ENCODE assay signal across 13 cellular contexts in genomic region chr2:223762853-223763252, GRCh38.
A peak's percentile ranks its signal among the peaks of the same experiment; 100 is the strongest.
DNase-seq lines count a peak whose midpoint lies in the region; ATAC-seq, FAIRE-seq and TF ChIP-seq lines count a peak whose summit lies in the region.
"Had no signal": no experiment of that assay in that cellular context is flagged by ENCODE, and none has a peak within 500 bp of the region (broad histone marks: within the 10 kb centered on the region; RNA-seq: fewer than 3 reads in every experiment).

No MANE protein-coding gene starts in this region.

- intact Hi-C loops in Panc1 (cut with micrococcal nuclease; ENCODE audit: unreplicated experiment) = no loop called here

- H3K4me3 ChIP-seq in A549 (no peak overlapping the region), GM12865 (ENCODE audit: low read depth, low read length) (no peak overlapping the region), Panc1 (ENCODE audit: low read depth in 2 of 2, low read length in 2 of 2) (no peak overlapping the region), hepatocyte (no peak overlapping the region)
- H3K4me3 ChIP-seq: coronary artery had no signal

- H3K27ac ChIP-seq in A549 = peak overlapping the region; percentile 94 to 96
- peak overlapping the region; percentile 24; the same call in 1 of the 2 replicates for H3K27ac ChIP-seq in Panc1 (ENCODE audit: low read length)
- H3K27ac ChIP-seq in hepatocyte = peak overlapping the region; percentile 73
- H3K27ac ChIP-seq: coronary artery had no signal

- in situ Hi-C loops in Panc1 (cut with HindIII; ENCODE audit: low pct_unique_long_range_greater_than_20kb, low sequenced_read_pairs) = no loop called here

- TF ChIP-seq RAD21 in A549 (conservative IDR thresholded peaks at IDR 0.05 in 1 of 2, IDR thresholded peaks at IDR 0.05 in 1 of 2) = no peak

- POLR2A ChIA-PET in A549 (lab: Yijun Ruan, JAX) = no interaction called here
- POLR2A ChIA-PET in Panc1 (lab: Charles Lee) = no interaction called here

- no peak for FAIRE-seq in A549 (lab: Jason Lieb, UNC)

- ATAC-seq in A549 (no peak), Panc1 (no peak), HG02840 (IDR thresholded peaks at IDR 0.05; ENCODE audit: low FRiP score, unreplicated experiment) (no peak)
- ATAC-seq: stimulated activated naive CD8-positive, alpha-beta T cell treated with anti-CD3 and anti-CD28 coated beads, Interleukin-15, Interleukin-2, amounts not matched to agents 100 U/mL and 50 U/mL, for 24 hours had no signal

- H3K36me3 Mint-ChIP-seq in osteocyte (ENCODE audit: unreplicated experiment) = no peaks in the 10 kb centered on the region

- H3K79me2 ChIP-seq in hepatocyte = no peaks in the 10 kb centered on the region

- DNase-seq in A549 (ENCODE audit: low read depth in 1 of 2, low spot score in 1 of 2) = no peak
- peak; percentile 23 for DNase-seq in GM12865 (ENCODE audit: low read depth)
- no peak for DNase-seq in Panc1 (ENCODE audit: low read depth, low spot score)
- peak; percentile 33 for DNase-seq in hepatocyte (ENCODE audit: low spot score)
- no peak for DNase-seq in osteocyte (ENCODE audit: extremely low spot score, unreplicated experiment)
- no peak for DNase-seq in CD1c-positive myeloid dendritic cell (ENCODE audit: extremely low spot score)
- no peak for DNase-seq in putamen (ENCODE audit: low spot score)
- DNase-seq: activated naive CD4-positive, alpha-beta T cell treated with anti-CD3 and anti-CD28 coated beads, Interleukin-2, amount 50 U/mL, for 16 hours; MV-4-11; retina; stimulated activated naive CD8-positive, alpha-beta T cell treated with anti-CD3 and anti-CD28 coated beads, Interleukin-15, Interleukin-2, amounts not matched to agents 100 U/mL and 50 U/mL, for 24 hours had no signal

- TF ChIP-seq CTCF in A549 (IDR thresholded peaks at IDR 0.05) (no peak), GM12865 (IDR thresholded peaks at IDR 0.05; ENCODE audit: insufficient read depth, low read depth, low read length, missing control alignments) (no peak), Panc1 (IDR thresholded peaks at IDR 0.05) (no peak), hepatocyte (IDR thresholded peaks at IDR 0.05; ENCODE audit: poor library complexity) (no peak), osteocyte (IDR thresholded peaks at IDR 0.05) (no peak)

- H3K9me2 ChIP-seq in hepatocyte (replicated peaks; ENCODE audit: insufficient read depth) = no peaks in the 10 kb centered on the region

- H3K4me2 ChIP-seq in A549 (no peak overlapping the region), hepatocyte (no peak overlapping the region)

- CTCF ChIA-PET in A549 (lab: Yijun Ruan, JAX) (interaction anchor here (0.7 to 2.7 kb wide), 6 partner anchors 12 to 791 kb away, joined by 3 to 9 read pairs (median 4); no protein-coding TSS in a partner anchor), Panc1 (lab: Charles Lee) (interaction anchor here (0.7 kb wide), 1 partner anchor 71 kb away, joined by 7 read pairs; no protein-coding TSS in a partner anchor)

- H4K20me1 ChIP-seq in hepatocyte (ENCODE audit: insufficient read depth, poor library complexity, severe bottlenecking) = no peaks in the 10 kb centered on the region

- no peak overlapping the region for H3K4me3 Mint-ChIP-seq in osteocyte (ENCODE audit: unreplicated experiment)

- no peaks in the 10 kb centered on the region for H3K9me3 ChIP-seq in A549
- H3K9me3 ChIP-seq in Panc1 (ENCODE audit: control insufficient read depth, insufficient read depth, low read depth, low read length) = no peaks in the 10 kb centered on the region
- no peaks in the 10 kb centered on the region for H3K9me3 ChIP-seq in hepatocyte (ENCODE audit: low read depth)

- H3K27ac Mint-ChIP-seq in osteocyte (ENCODE audit: unreplicated experiment) = no peak overlapping the region

- BruUV-seq in Panc1 (replicated peaks; lab: Mats Ljungman, UMichigan) = no TSS peak

- H3K27me3 ChIP-seq in Panc1 (ENCODE audit: control insufficient read depth, insufficient read depth, low read length) = no peaks in the 10 kb centered on the region
- no peaks in the 10 kb centered on the region for H3K27me3 ChIP-seq in hepatocyte

- peaks cover 2% of the 10 kb centered on the region; the same call in 1 of the 2 replicates for H3K36me3 ChIP-seq in Panc1 (ENCODE audit: control insufficient read depth, insufficient read depth, low read length)
- no peaks in the 10 kb centered on the region for H3K36me3 ChIP-seq in hepatocyte (replicated peaks; ENCODE audit: insufficient read depth, low read depth)

- H3K4me1 ChIP-seq in A549 (peaks cover 54% of the 10 kb centered on the region), Panc1 (ENCODE audit: control insufficient read depth, insufficient read depth, low read length) (peaks cover 26% of the 10 kb centered on the region), hepatocyte (ENCODE audit: insufficient read depth) (peaks cover 20% of the 10 kb centered on the region)

- H3K4me1 Mint-ChIP-seq in osteocyte (ENCODE audit: unreplicated experiment) = peaks cover 28% of the 10 kb centered on the region

- WGBS in A549 (ENCODE audit: missing lambda C conversion rate) = 100% methylated on average over 1 of the region's 1 CpG
- 85% methylated on average over 1 of the region's 1 CpG for WGBS in hepatocyte (ENCODE audit: low lambda C conversion rate, missing lambda C conversion rate)

- no peak overlapping the region for H2AFZ ChIP-seq in hepatocyte

- no peak for TF ChIP-seq POLR2A in A549 (IDR thresholded peaks at IDR 0.05; ENCODE audit: low read length)

- H3K27me3 Mint-ChIP-seq in osteocyte (ENCODE audit: unreplicated experiment) = no peaks in the 10 kb centered on the region

- H3K9me3 Mint-ChIP-seq in osteocyte (ENCODE audit: unreplicated experiment) = peaks cover 5% of the 10 kb centered on the region

- no peak for TF ChIP-seq EP300 in A549 (IDR thresholded peaks at IDR 0.05)

TF ChIP-seq in A549, 52 proteins besides CTCF, POLR2A, EP300 and RAD21:
- TF ChIP-seq HDAC2 (IDR thresholded peaks at IDR 0.05) (no peak), E2F6 (IDR thresholded peaks at IDR 0.05; ENCODE audit: borderline replicate concordance, low read depth) (no peak), ELK1 (IDR thresholded peaks at IDR 0.05; ENCODE audit: low read depth, low read length) (no peak), ZNF302 (CRISPR knock-in tag; IDR thresholded peaks at IDR 0.05) (no peak), NPAS2 (CRISPR knock-in tag; IDR thresholded peaks at IDR 0.05; ENCODE audit: borderline replicate concordance) (no peak), TFCP2L1 (CRISPR knock-in tag; IDR thresholded peaks at IDR 0.05) (no peak), CBX8 (IDR thresholded peaks at IDR 0.05) (no peak), KDM1A (IDR thresholded peaks at IDR 0.05; ENCODE audit: low read depth) (no peak), MYC (IDR thresholded peaks at IDR 0.05; ENCODE audit: borderline replicate concordance, low read length) (no peak), MAZ (IDR thresholded peaks at IDR 0.05; ENCODE audit: borderline replicate concordance, low read depth, low read length) (no peak), FOSB (CRISPR knock-in tag; IDR thresholded peaks at IDR 0.05) (no peak), HOXA7 (CRISPR knock-in tag; IDR thresholded peaks at IDR 0.05) (no peak), HMGXB4 (CRISPR knock-in tag; IDR thresholded peaks at IDR 0.05; ENCODE audit: borderline replicate concordance) (no peak), CBX2 (IDR thresholded peaks at IDR 0.05; ENCODE audit: borderline replicate concordance, low read depth) (no peak), POLR2AphosphoS2 (conservative IDR thresholded peaks at IDR 0.05; ENCODE audit: low read length) (no peak)
- TF ChIP-seq, protein P1, sequence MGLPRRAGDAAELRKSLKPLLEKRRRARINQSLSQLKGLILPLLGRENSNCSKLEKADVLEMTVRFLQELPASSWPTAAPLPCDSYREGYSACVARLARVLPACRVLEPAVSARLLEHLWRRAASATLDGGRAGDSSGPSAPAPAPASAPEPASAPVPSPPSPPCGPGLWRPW (IDR thresholded peaks at IDR 0.05) = no peak
TF ChIP-seq in A549: peak in this region for 0.

Comparison
In these comparisons a context has a peak if more than half of its experiments do, and no peak if none do; other contexts are left out.
1. DNase-seq: peak in GM12865 (single experiment) and hepatocyte (single experiment); none in A549 (0 of 2), Panc1 (single experiment), osteocyte (single experiment), CD1c-positive myeloid dendritic cell (single experiment) and putamen (single experiment).
2. H3K27ac ChIP-seq: peak in every context shown above with its lines; median percentile 95 in A549; 73 in hepatocyte; 24 in Panc1.